ENCODE assay signal across 10 cellular contexts in the genomic region with DNA sequence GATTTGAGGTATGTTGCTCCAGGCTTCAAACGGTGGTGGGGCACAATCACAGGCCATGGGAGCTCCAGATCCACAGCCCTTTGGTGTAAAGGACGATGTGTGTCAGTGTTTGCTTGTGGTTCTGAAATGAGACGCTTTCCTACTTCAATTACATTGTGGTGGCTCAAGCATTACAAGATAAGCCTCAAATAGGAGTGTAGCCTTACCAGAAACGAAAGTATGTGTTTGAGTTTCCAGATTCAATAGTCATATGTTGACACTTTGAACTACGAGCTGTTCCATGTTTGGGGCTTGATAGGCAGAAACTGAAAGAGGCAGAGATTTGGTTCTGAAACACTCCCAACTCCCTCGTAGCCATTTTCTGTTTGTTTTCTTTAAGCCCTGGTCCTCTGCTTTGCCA.
DNase-seq lines count a peak whose midpoint lies in the region; ATAC-seq and TF ChIP-seq lines count a peak whose summit lies in the region.
"Had no signal": no experiment of that assay in that cellular context is flagged by ENCODE, and none has a peak within 500 bp of the region (broad histone marks: within the 10 kb centered on the region; RNA-seq: fewer than 3 reads in every experiment).

No MANE protein-coding gene starts in this region.

- no peaks in the 10 kb centered on the region for H4K20me1 ChIP-seq in fibroblast of lung (ENCODE audit: control insufficient read depth, extremely low read depth, insufficient read depth, low read length)

- H3K27me3 ChIP-seq in fibroblast of lung (ENCODE audit: control insufficient read depth, insufficient read depth, low read length) = peaks cover 2% of the 10 kb centered on the region
- H3K27me3 ChIP-seq: sigmoid colon had no signal

- DNase-seq in fibroblast of lung (ENCODE audit: low read depth in 2 of 2) (peak; percentile 17 to 31), G401 (ENCODE audit: low spot score) (no peak), iPS-NIHi7 (ENCODE audit: extremely low spot score) (no peak), NCI-H524 (lab: John Stamatoyannopoulos, UW) (no peak)
- DNase-seq in activated naive CD4-positive, alpha-beta T cell treated with anti-CD3 and anti-CD28 coated beads, Interleukin-2, amount 50 U/mL, for 16 hours = no peak
- DNase-seq: NCI-H1048, sigmoid colon had no signal

- H3K79me2 ChIP-seq in fibroblast of lung (ENCODE audit: control insufficient read depth, insufficient read depth, low read length) = no peaks in the 10 kb centered on the region

- no peak for TF ChIP-seq CTCF in fibroblast of lung (conservative IDR thresholded peaks at IDR 0.05 in 1 of 2, IDR thresholded peaks at IDR 0.05 in 1 of 2; ENCODE audit: low read depth in 1 of 2, low read length in 2 of 2)

- no peak overlapping the region for H2AFZ ChIP-seq in fibroblast of lung (ENCODE audit: low read length)

- peak overlapping the region in 1 of 4 experiments; percentile 7 for H3K4me3 ChIP-seq in fibroblast of lung (replicated peaks in 1 of 4; ENCODE audit: control extremely low read depth in 1 of 4, insufficient read depth in 1 of 4, low read depth in 3 of 4, low read length in 4 of 4)
- H3K4me3 ChIP-seq: sigmoid colon had no signal

- H3K4me2 ChIP-seq in fibroblast of lung (ENCODE audit: extremely low read depth, insufficient read depth, low read length) = no peak overlapping the region

- H3K9ac ChIP-seq in fibroblast of lung (ENCODE audit: insufficient read depth, low read length) = no peak overlapping the region

- no peaks in the 10 kb centered on the region for H3K36me3 ChIP-seq in fibroblast of lung (ENCODE audit: control insufficient read depth, insufficient read depth, low read length)
- H3K36me3 ChIP-seq: sigmoid colon had no signal

- no peaks in the 10 kb centered on the region for H3K9me3 ChIP-seq in fibroblast of lung (ENCODE audit: control insufficient read depth, insufficient read depth, low read depth, low read length)
- H3K9me3 ChIP-seq: sigmoid colon had no signal

- H3K27ac ChIP-seq in fibroblast of lung (ENCODE audit: insufficient read depth, low read length) = no peak overlapping the region
- H3K27ac ChIP-seq: sigmoid colon had no signal

- in situ Hi-C loops in G401 (cut with HindIII; ENCODE audit: low sequenced_read_pairs) = no loop called here

- ATAC-seq in GM18499 (IDR thresholded peaks at IDR 0.05; ENCODE audit: insufficient read depth, unreplicated experiment) (peak; percentile 80), GM19455 (IDR thresholded peaks at IDR 0.05; ENCODE audit: unreplicated experiment) (peak; percentile 75), HG03442 (IDR thresholded peaks at IDR 0.05; ENCODE audit: unreplicated experiment) (peak; percentile 96)

- H3K4me1 ChIP-seq in fibroblast of lung (ENCODE audit: control insufficient read depth, extremely low read depth, insufficient read depth, low read length) = no peaks in the 10 kb centered on the region
- H3K4me1 ChIP-seq: sigmoid colon had no signal

Comparison
In these comparisons a context has a peak if more than half of its experiments do, and no peak if none do; other contexts are left out.
1. DNase-seq: peak in fibroblast of lung (2 of 2); none in G401 (single experiment), iPS-NIHi7 (single experiment), NCI-H524 (0 of 2) and activated naive CD4-positive, alpha-beta T cell treated with anti-CD3 and anti-CD28 coated beads, Interleukin-2, amount 50 U/mL, for 16 hours (single experiment).
2. Peak in every context shown above with its lines, with median percentiles within 50 percentile points of each other: ATAC-seq.